21 cellular contexts compared by ENCODE assay signal in genomic region chr15:58392611-58393161, GRCh38. TPM values are rescaled to one million over a fixed set of nuclear protein-coding genes. Genes with fewer than 3 reads are reported as not detected.
DNase-seq lines count a peak whose midpoint lies in the region; ATAC-seq, FAIRE-seq and TF ChIP-seq lines count a peak whose summit lies in the region.
"Had no signal": no experiment of that assay in that cellular context is flagged by ENCODE, and none has a peak within 500 bp of the region (broad histone marks: within the 10 kb centered on the region; RNA-seq: fewer than 3 reads in every experiment).

No MANE protein-coding gene starts in this region.

- peak overlapping the region; percentile 1; the same call in 1 of the 2 replicates for H3K14ac ChIP-seq in IMR-90 (replicated peaks; ENCODE audit: low read depth, low read length)

- peaks cover 61% of the 10 kb centered on the region for H3K4me1 Mint-ChIP-seq in chondrocyte (ENCODE audit: low read depth)
- H3K4me1 Mint-ChIP-seq: CD4-positive, alpha-beta memory T cell; central memory CD8-positive, alpha-beta T cell; stimulated activated memory B cell treated with anti-CD40 and anti-IgM and Interleukin-4, amounts not matched to agents 10 μg/mL and 1 μg/mL and 100 μg/mL, for 72 hours had no signal

- TF ChIP-seq RAD21 in IMR-90 (IDR thresholded peaks at IDR 0.05; ENCODE audit: low read length), result no peak

- peak overlapping the region; percentile 51; the same call in 1 of the 2 replicates for H2BK120ac ChIP-seq in IMR-90 (ENCODE audit: low read depth, low read length)
- no peak overlapping the region for H2BK120ac ChIP-seq in mesendoderm (ENCODE audit: low read depth, low read length)

- no peak for TF ChIP-seq POLR2A in IMR-90 (IDR thresholded peaks at IDR 0.05; ENCODE audit: low read depth, low read length)

- H3K4me2 ChIP-seq in IMR-90 (ENCODE audit: low read depth, low read length), result no peak overlapping the region
- H3K4me2 ChIP-seq in mesendoderm (ENCODE audit: low read length), result no peak overlapping the region

- H3K27ac Mint-ChIP-seq in chondrocyte (ENCODE audit: unreplicated experiment), result peak overlapping the region; percentile 84
- H3K27ac Mint-ChIP-seq: activated T-helper 2 cell treated with anti-CD3 and anti-CD28 coated beads, Interferon-gamma antibody, Interleukin-2, Interleukin-4, amounts not matched to agents 10 μg/mL and 5 μg/mL and 100 μg/mL, durations not matched to agents 14 hours and 24 hours and 36 hours; natural killer cell treated with Interleukin-12 subunit alpha and Interleukin-12 subunit beta and Interleukin-15 and Interleukin-18, amount 100 ng/mL, for 72 hours; stimulated activated memory B cell treated with anti-CD40 and anti-IgM and Interleukin-4, amounts not matched to agents 10 μg/mL and 1 μg/mL and 100 μg/mL, for 72 hours; T-helper 17 cell had no signal

- no peak overlapping the region for H3K4me3 ChIP-seq in IMR-90 (ENCODE audit: insufficient read depth, low read depth, low read length)
- H3K4me3 ChIP-seq in mesendoderm (ENCODE audit: low read length), result no peak overlapping the region
- H3K4me3 ChIP-seq in small intestine (ENCODE audit: low read depth in 1 of 2, low read length in 2 of 2), result no peak overlapping the region
- H3K4me3 ChIP-seq: SJCRH30, tibial nerve had no signal

- TF ChIP-seq CTCF in IMR-90 (conservative IDR thresholded peaks at IDR 0.05; ENCODE audit: low read depth, low read length) (no peak), chondrocyte (IDR thresholded peaks at IDR 0.05) (no peak), omental fat pad (IDR thresholded peaks at IDR 0.05) (no peak)

- H3K79me2 ChIP-seq in mesendoderm (ENCODE audit: control insufficient read depth, insufficient read depth, low read length), result no peaks in the 10 kb centered on the region

- H2BK15ac ChIP-seq in IMR-90 (ENCODE audit: low read depth, low read length) (no peak overlapping the region; the same call in 2 of the 3 replicates), mesendoderm (replicated peaks; ENCODE audit: low read depth) (no peak overlapping the region)

- no peaks in the 10 kb centered on the region for H3K9me3 ChIP-seq in IMR-90 (ENCODE audit: control insufficient read depth, insufficient read depth, low read length)
- no peaks in the 10 kb centered on the region for H3K9me3 ChIP-seq in small intestine (ENCODE audit: control insufficient read depth, low read depth)
- H3K9me3 ChIP-seq: SJCRH30, tibial nerve had no signal

- H2AK9ac ChIP-seq in IMR-90 (replicated peaks; ENCODE audit: low read depth, low read length, poor library complexity), result no peak overlapping the region

- H3K27me3 Mint-ChIP-seq in chondrocyte (ENCODE audit: low read depth), result no peaks in the 10 kb centered on the region
- H3K27me3 Mint-ChIP-seq: natural killer cell treated with Interleukin-12 subunit alpha and Interleukin-12 subunit beta and Interleukin-15 and Interleukin-18, amount 100 ng/mL, for 72 hours had no signal

- H3K36me3 ChIP-seq in IMR-90 (ENCODE audit: control insufficient read depth, insufficient read depth, low read length) (no peaks in the 10 kb centered on the region), mesendoderm (ENCODE audit: control insufficient read depth, insufficient read depth, low read length) (no peaks in the 10 kb centered on the region), small intestine (ENCODE audit: control insufficient read depth in 2 of 2, insufficient read depth in 2 of 2, low read length in 2 of 2) (no peaks in the 10 kb centered on the region)
- H3K36me3 ChIP-seq: SJCRH30, tibial nerve had no signal

- in situ Hi-C loops in IMR-90 (cut with MboI; ENCODE audit: low sequenced_read_pairs), result no loop called here

- H4K5ac ChIP-seq in IMR-90 (ENCODE audit: low read depth, low read length) (peak overlapping the region; percentile 22; the same call in 1 of the 2 replicates), mesendoderm (ENCODE audit: low read length) (no peak overlapping the region)

- no peaks in the 10 kb centered on the region for H4K20me1 ChIP-seq in IMR-90 (ENCODE audit: insufficient read depth, low read length)

- H2BK5ac ChIP-seq in IMR-90 (ENCODE audit: low read depth, low read length, poor library complexity, severe bottlenecking) (no peak overlapping the region), mesendoderm (ENCODE audit: low read length) (no peak overlapping the region)

- no peak overlapping the region for H3K23ac ChIP-seq in IMR-90 (ENCODE audit: low read depth, low read length)
- H3K23ac ChIP-seq in mesendoderm (ENCODE audit: low read length), result no peak overlapping the region

- H3K4me1 ChIP-seq in IMR-90 (ENCODE audit: control insufficient read depth, insufficient read depth, low read length) (peaks cover 13% of the 10 kb centered on the region), mesendoderm (ENCODE audit: control insufficient read depth, low read depth, low read length) (no peaks in the 10 kb centered on the region), small intestine (ENCODE audit: control insufficient read depth in 2 of 2, insufficient read depth in 1 of 2, low read depth in 1 of 2, low read length in 1 of 2) (no peaks in the 10 kb centered on the region)
- H3K4me1 ChIP-seq: SJCRH30 had no signal

- CTCF ChIA-PET in IMR-90 (lab: Yijun Ruan, JAX), result no interaction called here

- H3K4me3 Mint-ChIP-seq in chondrocyte (ENCODE audit: unreplicated experiment), result no peak overlapping the region
- H3K4me3 Mint-ChIP-seq: CD4-positive, alpha-beta memory T cell; central memory CD8-positive, alpha-beta T cell; natural killer cell treated with Interleukin-12 subunit alpha and Interleukin-12 subunit beta and Interleukin-15 and Interleukin-18, amount 100 ng/mL, for 72 hours; stimulated activated memory B cell treated with anti-CD40 and anti-IgM and Interleukin-4, amounts not matched to agents 10 μg/mL and 1 μg/mL and 100 μg/mL, for 72 hours; T-helper 17 cell had no signal

- 100% methylated on average over 3 of the region's 5 CpGs; no CpG with 5 or more reads in 1 of the 2 experiments for WGBS in IMR-90 (ENCODE audit: extremely low coverage in 2 of 2, insufficient read length in 1 of 2), 2 experiments
- no CpG with 5 or more reads among the region's 5 CpGs for WGBS in mesendoderm (ENCODE audit: extremely low coverage, insufficient coverage, low lambda C conversion rate)
- WGBS in small intestine, 3 donors, result 73 to 87% (median 84%) methylated on average over 5 of the region's 5 CpGs

- H2AK5ac ChIP-seq in IMR-90 (ENCODE audit: low read depth, low read length) (peak overlapping the region; percentile 14; the same call in 1 of the 2 replicates), mesendoderm (ENCODE audit: low read length) (no peak overlapping the region)

- ATAC-seq in IMR-90 (ENCODE audit: low read depth), result no peak
- no peak for ATAC-seq in omental fat pad (ENCODE audit: low FRiP score)
- ATAC-seq in GM18498 (IDR thresholded peaks at IDR 0.05; ENCODE audit: unreplicated experiment), result no peak
- ATAC-seq: natural killer cell treated with Interleukin-12 subunit alpha and Interleukin-12 subunit beta and Interleukin-15 and Interleukin-18, amount 100 ng/mL, for 72 hours; stimulated activated memory B cell treated with anti-CD40 and anti-IgM and Interleukin-4, amounts not matched to agents 10 μg/mL and 1 μg/mL and 100 μg/mL, for 72 hours; T-helper 17 cell had no signal

- H3K27me3 ChIP-seq in IMR-90 (ENCODE audit: control insufficient read depth, insufficient read depth, low read length), result no peaks in the 10 kb centered on the region
- no peaks in the 10 kb centered on the region for H3K27me3 ChIP-seq in mesendoderm (ENCODE audit: insufficient read depth, low read length, poor library complexity)
- no peaks in the 10 kb centered on the region for H3K27me3 ChIP-seq in small intestine (ENCODE audit: control insufficient read depth in 2 of 2, insufficient read depth in 2 of 2, low read length in 2 of 2)
- H3K27me3 ChIP-seq: SJCRH30, tibial nerve had no signal

- H2AFZ ChIP-seq in IMR-90 (replicated peaks; ENCODE audit: low read length, poor library complexity), result no peak overlapping the region

- FAIRE-seq in small intestine (lab: Jason Lieb, UNC), result no peak
- FAIRE-seq: GM18507 had no signal

- peak overlapping the region; percentile 45 for H2BK20ac ChIP-seq in IMR-90 (ENCODE audit: low read depth, low read length)

- H3K9ac ChIP-seq in IMR-90 (ENCODE audit: low read depth, low read length) (no peak overlapping the region), mesendoderm (ENCODE audit: low read length) (no peak overlapping the region)

- H3K9me1 ChIP-seq in IMR-90 (ENCODE audit: insufficient read depth, low read length), result peaks cover 12% of the 10 kb centered on the region

- no peak for DNase-seq in IMR-90
- no peak for DNase-seq in chondrocyte (ENCODE audit: low spot score)
- DNase-seq in mesendoderm, result peak; percentile 74
- peak; percentile 5 for DNase-seq in small intestine
- DNase-seq in NCI-H2081 treated with DMSO at 0.1 percent for 48 hours (lab: John Stamatoyannopoulos, UW), result no peak
- no peak for DNase-seq in omental fat pad (ENCODE audit: low spot score)
- no peak for DNase-seq in GM03348 (ENCODE audit: low spot score)
- DNase-seq: activated CD4-positive, CD25-positive, alpha-beta regulatory T cell; CD4-positive, alpha-beta memory T cell; DND-41; NCI-H526; OCI-M1; SJCRH30; T-helper 17 cell had no signal

- no peaks in the 10 kb centered on the region for H3K79me1 ChIP-seq in IMR-90 (ENCODE audit: low read depth in 1 of 2, low read length in 2 of 2)
- no peaks in the 10 kb centered on the region for H3K79me1 ChIP-seq in mesendoderm (ENCODE audit: low read length)

- intact Hi-C loops in IMR-90 (cut with micrococcal nuclease), result no loop called here

- BruUV-seq in IMR-90 (replicated peaks; lab: Mats Ljungman, UMichigan), result no TSS peak

- dilution Hi-C loops in IMR-90 (cut with HindIII; ENCODE audit: low sequenced_read_pairs, unreplicated experiment), result no loop called here

- POLR2A ChIA-PET in IMR-90 (lab: Charles Lee; ENCODE audit: unreplicated experiment), result no interaction called here

- no peaks in the 10 kb centered on the region for H3K9me3 Mint-ChIP-seq in chondrocyte (ENCODE audit: low read depth)
- H3K9me3 Mint-ChIP-seq: activated T-helper 2 cell treated with anti-CD3 and anti-CD28 coated beads, Interferon-gamma antibody, Interleukin-2, Interleukin-4, amounts not matched to agents 10 μg/mL and 5 μg/mL and 100 μg/mL, durations not matched to agents 14 hours and 24 hours and 36 hours; CD4-positive, alpha-beta memory T cell; central memory CD8-positive, alpha-beta T cell; natural killer cell treated with Interleukin-12 subunit alpha and Interleukin-12 subunit beta and Interleukin-15 and Interleukin-18, amount 100 ng/mL, for 72 hours; stimulated activated memory B cell treated with anti-CD40 and anti-IgM and Interleukin-4, amounts not matched to agents 10 μg/mL and 1 μg/mL and 100 μg/mL, for 72 hours had no signal

- H3K56ac ChIP-seq in IMR-90 (ENCODE audit: extremely low read depth, insufficient read depth, low read length) (no peak overlapping the region), mesendoderm (ENCODE audit: low read length) (no peak overlapping the region)

- H4K8ac ChIP-seq in IMR-90 (ENCODE audit: low read depth in 2 of 2, low read length in 2 of 2), result peak overlapping the region in 1 of 2 experiments; percentile 29; a peak in 2 of 4 replicates
- no peak overlapping the region for H4K8ac ChIP-seq in mesendoderm (ENCODE audit: low read depth, low read length)

- no peak overlapping the region for H3K27ac ChIP-seq in IMR-90 (ENCODE audit: insufficient read depth, low read length)
- no peak overlapping the region for H3K27ac ChIP-seq in mesendoderm (ENCODE audit: low read depth, low read length)
- H3K27ac ChIP-seq in small intestine (ENCODE audit: low read depth in 1 of 2, low read length in 1 of 2), result no peak overlapping the region
- H3K27ac ChIP-seq: SJCRH30 had no signal

- H3K18ac ChIP-seq in IMR-90 (ENCODE audit: low read depth, low read length) (peak overlapping the region; percentile 16; the same call in 1 of the 2 replicates), mesendoderm (ENCODE audit: low read length) (no peak overlapping the region)

- H3K36me3 Mint-ChIP-seq in chondrocyte (ENCODE audit: low read depth), result no peaks in the 10 kb centered on the region
- H3K36me3 Mint-ChIP-seq: CD4-positive, alpha-beta memory T cell; natural killer cell treated with Interleukin-12 subunit alpha and Interleukin-12 subunit beta and Interleukin-15 and Interleukin-18, amount 100 ng/mL, for 72 hours; stimulated activated memory B cell treated with anti-CD40 and anti-IgM and Interleukin-4, amounts not matched to agents 10 μg/mL and 1 μg/mL and 100 μg/mL, for 72 hours had no signal

- no peak overlapping the region for H4K91ac ChIP-seq in IMR-90 (ENCODE audit: insufficient read depth, low read depth, low read length)

- H3K4ac ChIP-seq in IMR-90 (ENCODE audit: low read depth, low read length) (peak overlapping the region; percentile 9; the same call in 1 of the 2 replicates), mesendoderm (ENCODE audit: low read depth, low read length) (no peak overlapping the region)

RNA-seq across cellular contexts. Expression of gene LIPC, which starts 39.1 kb away (rescaled TPM):
- total RNA-seq in IMR-90 (2012; rRNA removed), result under 0.01 TPM in 1 of 2 replicates, not detected in the other
- 0.07 and 0.14 TPM in 2 replicates for polyA plus RNA-seq in IMR-90 (2012; rRNA removed)
- 0.05 and 0.19 TPM in 2 replicates for polyA plus RNA-seq in IMR-90 (2012; cell fraction: cytosol; rRNA removed)
- polyA plus RNA-seq in IMR-90 (2012; cell fraction: nucleus; rRNA removed; ENCODE audit: low replicate concordance), result 0.12 TPM in 1 of 2 replicates, not detected in the other
- total RNA-seq in chondrocyte, result not detected in 3 replicates
- not detected for polyA plus RNA-seq in mesendoderm (2013, experiment 1 of 2)
- polyA plus RNA-seq in mesendoderm (2013, experiment 2 of 2), result not detected
- 1 to 10 TPM in 2 of 3 donors, under 1 TPM in 1; 0.98 to 2.0 (median 1.4) TPM for polyA plus RNA-seq in small intestine
- under 1 TPM in 1 of 4 donors, not detected in 3; 0.46 TPM for total RNA-seq in omental fat pad

Comparison
In these comparisons a context has a peak if more than half of its experiments do, and no peak if none do; other contexts are left out.
1. DNase-seq: peak in mesendoderm (single experiment) and small intestine (single experiment); none in IMR-90 (single experiment), chondrocyte (single experiment), NCI-H2081 treated with DMSO at 0.1 percent for 48 hours (single experiment), omental fat pad (single experiment) and GM03348 (single experiment).